In the genomic region with DNA sequence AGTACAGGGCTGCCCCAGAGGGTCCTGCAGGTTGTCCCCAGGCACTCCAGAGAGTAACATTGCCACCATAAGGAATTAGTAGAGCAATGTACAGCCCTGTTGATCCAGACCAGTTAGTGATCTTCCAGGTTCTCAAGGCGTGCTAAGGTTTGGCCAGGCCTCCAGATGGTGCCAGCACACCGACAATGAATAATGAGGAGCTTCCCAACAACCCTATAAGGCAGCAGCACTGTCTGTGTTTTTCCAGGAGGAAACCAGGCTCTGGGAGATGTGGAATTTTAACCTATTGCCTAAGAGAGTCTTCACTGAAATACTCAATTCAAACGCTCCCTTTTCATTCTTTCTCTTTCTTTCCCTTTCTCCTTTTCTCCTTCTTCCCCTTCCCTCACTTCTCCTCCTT, we compare ENCODE assay signal across 8 cellular contexts.
A peak's percentile ranks its signal among the peaks of the same experiment; 100 is the strongest.
DNase-seq lines count a peak whose midpoint lies in the region; TF ChIP-seq lines count a peak whose summit lies in the region.

No MANE protein-coding gene starts in this region.

- H3K4me3 ChIP-seq in esophagus squamous epithelium = no peak overlapping the region
- H3K4me3 ChIP-seq in muscle layer of duodenum (ENCODE audit: low read depth in 1 of 2, low read length in 2 of 2) = no peak overlapping the region

- no peak for TF ChIP-seq POLR2A in esophagus squamous epithelium (IDR thresholded peaks at IDR 0.05)

- DNase-seq in Ammon's horn (ENCODE audit: low spot score) = peak; percentile 81
- peak; percentile 36 for DNase-seq in NCI-H446 treated with DMSO at 0.1 percent for 48 hours (lab: John Stamatoyannopoulos, UW)
- no peak for DNase-seq in esophagus squamous epithelium (lab: John Stamatoyannopoulos, UW)
- DNase-seq in KBM-7 = no peak
- no peak for DNase-seq in NOMO-1 treated with dmso at 0.1 percent for 144 hours (lab: John Stamatoyannopoulos, UW; ENCODE audit: unreplicated experiment)
- DNase-seq in stimulated activated CD4-positive, alpha-beta T cell treated with anti-CD3 and anti-CD28 coated beads, Interleukin-4, amount 100 ng/mL, for 24 hours = no peak
- no peak for DNase-seq in NCI-H748 treated with DMSO at 0.1 percent for 48 hours (lab: John Stamatoyannopoulos, UW)

- peak in 5 of 6 experiments; percentile 30 to 48 (median 37) for TF ChIP-seq CTCF in esophagus squamous epithelium (IDR thresholded peaks at IDR 0.05)

- H3K4me1 ChIP-seq in esophagus squamous epithelium (peaks cover 0 to 50% (median 20%) of the 10 kb centered on the region in 3 donors), muscle layer of duodenum (ENCODE audit: control insufficient read depth in 1 of 2, insufficient read depth in 2 of 2, low read length in 2 of 2) (peaks cover 8 to 47% of the 10 kb centered on the region in 2 donors)

- in situ Hi-C loops in KBM-7 (cut with MboI; ENCODE audit: low pct_unique_long_range_greater_than_20kb, low sequenced_read_pairs) = no loop called here

- WGBS in esophagus squamous epithelium, 2 donors = 17 to 34% methylated on average over 3 of the region's 3 CpGs

- H3K27me3 ChIP-seq in esophagus squamous epithelium = no peaks in the 10 kb centered on the region
- no peaks in the 10 kb centered on the region for H3K27me3 ChIP-seq in muscle layer of duodenum (ENCODE audit: low read depth, low read length)

- no peaks in the 10 kb centered on the region for H3K9me3 ChIP-seq in esophagus squamous epithelium
- no peaks in the 10 kb centered on the region for H3K9me3 ChIP-seq in muscle layer of duodenum (ENCODE audit: control insufficient read depth in 1 of 2, low read length in 2 of 2)

- H3K27ac ChIP-seq in esophagus squamous epithelium (peak overlapping the region in 3 of 4 donors; percentile 33 to 62 (median 60)), muscle layer of duodenum (ENCODE audit: low read length) (peak overlapping the region; percentile 65)

- intact Hi-C loops in esophagus squamous epithelium (cut with DNase I) = no loop called here

- H3K36me3 ChIP-seq in esophagus squamous epithelium (peaks cover 0 to 9% (median 0%) of the 10 kb centered on the region in 3 donors), muscle layer of duodenum (ENCODE audit: control insufficient read depth in 1 of 2, insufficient read depth in 2 of 2, low read length in 2 of 2) (no peaks in the 10 kb centered on the region)

Comparison
In these comparisons a context has a peak if more than half of its experiments do, and no peak if none do; other contexts are left out.
1. DNase-seq: peak in Ammon's horn (single experiment) and NCI-H446 treated with DMSO at 0.1 percent for 48 hours (single experiment); none in esophagus squamous epithelium (single experiment), KBM-7 (single experiment), NOMO-1 treated with dmso at 0.1 percent for 144 hours (single experiment), stimulated activated CD4-positive, alpha-beta T cell treated with anti-CD3 and anti-CD28 coated beads, Interleukin-4, amount 100 ng/mL, for 24 hours (single experiment) and NCI-H748 treated with DMSO at 0.1 percent for 48 hours (single experiment).